1 cellular context compared by ENCODE assay signal in genomic region chr1:157312270-157312812, GRCh38.
TF ChIP-seq lines count a peak whose summit lies in the region.

No MANE protein-coding gene starts in this region.

TF ChIP-seq in K562, 482 proteins besides CTCF, POLR2A, EP300 and RAD21 (continued from another document and continues in another):
- TF ChIP-seq ZNF133 (CRISPR knock-in tag; IDR thresholded peaks at IDR 0.05) (no peak), ATF1 (CRISPR knock-in tag; IDR thresholded peaks at IDR 0.05) (no peak), ATF1 (tag; IDR thresholded peaks at IDR 0.05) (no peak; the same call in 1 of the 2 replicates), ZBTB9 (CRISPR knock-in tag; IDR thresholded peaks at IDR 0.05) (0 out of 2 replicates have a peak, but pooled peaks have one; percentile 40), TAF7 (tag; IDR thresholded peaks at IDR 0.05) (no peak), WHSC1 (IDR thresholded peaks at IDR 0.05; ENCODE audit: low read length) (no peak), NFE2L1 (tag; IDR thresholded peaks at IDR 0.05; ENCODE audit: borderline replicate concordance, low read depth) (no peak), ZNF184 (CRISPR knock-in tag; IDR thresholded peaks at IDR 0.05) (no peak), ETS1 (conservative IDR thresholded peaks at IDR 0.05; ENCODE audit: control insufficient read depth, low read depth, low read length) (no peak), MED1 (CRISPR knock-in tag; IDR thresholded peaks at IDR 0.05; ENCODE audit: borderline replicate concordance) (no peak), GMEB1 (CRISPR knock-in tag; IDR thresholded peaks at IDR 0.05) (no peak), CREB3L1 (IDR thresholded peaks at IDR 0.05; ENCODE audit: borderline replicate concordance, low read depth) (no peak), CBFB (CRISPR knock-in tag; IDR thresholded peaks at IDR 0.05) (no peak), POLR3A (IDR thresholded peaks at IDR 0.05; ENCODE audit: borderline replicate concordance, extremely low read depth, insufficient read depth, insufficient read length) (no peak), NR1H2 (CRISPR knock-in tag; IDR thresholded peaks at IDR 0.05) (no peak), ZNF644 (tag; IDR thresholded peaks at IDR 0.05; ENCODE audit: low read depth) (0 out of 2 replicates have a peak, but pooled peaks have one; percentile 67), EHMT2 (IDR thresholded peaks at IDR 0.05) (peak; percentile 47; the same call in 1 of the 2 replicates), E2F1 (CRISPR knock-in tag; IDR thresholded peaks at IDR 0.05) (no peak), SNAPC5 (CRISPR knock-in tag; IDR thresholded peaks at IDR 0.05) (no peak), IRF9 (tag; IDR thresholded peaks at IDR 0.05) (no peak), MXD1 (CRISPR knock-in tag; IDR thresholded peaks at IDR 0.05; ENCODE audit: borderline replicate concordance, poor library complexity, severe bottlenecking) (no peak), ZNF668 (CRISPR knock-in tag; IDR thresholded peaks at IDR 0.05) (no peak), ZNF175 (CRISPR knock-in tag; IDR thresholded peaks at IDR 0.05; ENCODE audit: low read depth) (no peak; the same call in 1 of the 2 replicates), ZBTB43 (CRISPR knock-in tag; IDR thresholded peaks at IDR 0.05) (no peak), ZNF766 (CRISPR knock-in tag; conservative IDR thresholded peaks at IDR 0.05) (peak; percentile 64; the same call in 1 of the 2 replicates), ZBTB12 (CRISPR knock-in tag; IDR thresholded peaks at IDR 0.05) (no peak), NKRF (IDR thresholded peaks at IDR 0.05; ENCODE audit: borderline replicate concordance) (no peak), ZNF165 (CRISPR knock-in tag; IDR thresholded peaks at IDR 0.05; ENCODE audit: borderline replicate concordance) (no peak), NUFIP1 (IDR thresholded peaks at IDR 0.05; ENCODE audit: partially characterized antibody) (peak; percentile 49), NR2F6 (CRISPR knock-in tag; IDR thresholded peaks at IDR 0.05) (no peak), CBFA2T2 (conservative IDR thresholded peaks at IDR 0.05) (no peak; the same call in 1 of the 2 replicates), ZNF561 (CRISPR knock-in tag; conservative IDR thresholded peaks at IDR 0.05) (no peak), DDX20 (tag; IDR thresholded peaks at IDR 0.05; ENCODE audit: low read depth) (peak; percentile 73; the same call in 1 of the 2 replicates), ZC3H11A (IDR thresholded peaks at IDR 0.05; ENCODE audit: low read depth, low read length) (no peak), FOXJ2 (tag; IDR thresholded peaks at IDR 0.05) (peak; percentile 65), ZNF79 (CRISPR knock-in tag; IDR thresholded peaks at IDR 0.05; ENCODE audit: low read depth) (no peak), DEAF1 (CRISPR knock-in tag; IDR thresholded peaks at IDR 0.05) (no peak), KAT8 (IDR thresholded peaks at IDR 0.05; ENCODE audit: low read depth) (no peak), SFPQ (IDR thresholded peaks at IDR 0.05; ENCODE audit: low read depth, low read length) (no peak), TRIM28 (IDR thresholded peaks at IDR 0.05) (no peak), TCF7L2 (IDR thresholded peaks at IDR 0.05; ENCODE audit: low read depth, low read length) (no peak), ZSCAN29 (IDR thresholded peaks at IDR 0.05) (no peak), PCBP2 (IDR thresholded peaks at IDR 0.05; ENCODE audit: low read depth, low read length, poor library complexity, severe bottlenecking) (no peak), TGIF2 (CRISPR knock-in tag; IDR thresholded peaks at IDR 0.05) (no peak), KLF13 (tag; IDR thresholded peaks at IDR 0.05; ENCODE audit: borderline replicate concordance, low read depth) (no peak), RNF2 (IDR thresholded peaks at IDR 0.05) (peak; percentile 22; the same call in 1 of the 2 replicates), MAFK (IDR thresholded peaks at IDR 0.05; ENCODE audit: low read length) (no peak), E2F6 (IDR thresholded peaks at IDR 0.05; ENCODE audit: borderline replicate concordance in 1 of 2, extremely low read depth in 1 of 2, insufficient read depth in 1 of 2, insufficient read length in 1 of 2, low read depth in 1 of 2, low read length in 1 of 2, poor library complexity in 1 of 2, severe bottlenecking in 1 of 2) (peak; percentile 28 to 54)
